Comparison of ENCODE assay signal across 29 cellular contexts in genomic region chr11:109680127-109680526, GRCh38.
DNase-seq lines count a peak whose midpoint lies in the region; ATAC-seq, FAIRE-seq and TF ChIP-seq lines count a peak whose summit lies in the region.
"Had no signal": no experiment of that assay in that cellular context is flagged by ENCODE, and none has a peak within 500 bp of the region (broad histone marks: within the 10 kb centered on the region; RNA-seq: fewer than 3 reads in every experiment).

No MANE protein-coding gene starts in this region.

- H2BK12ac ChIP-seq in mesenchymal stem cell (ENCODE audit: low read length in 2 of 2), result no peak overlapping the region

- H4K20me1 ChIP-seq in mammary epithelial cell (ENCODE audit: insufficient read depth, low read length), result no peaks in the 10 kb centered on the region

- H3K27ac ChIP-seq in mammary epithelial cell (ENCODE audit: insufficient read depth, low read depth, low read length) (no peak overlapping the region), mesenchymal stem cell (ENCODE audit: low read length, poor library complexity, severe bottlenecking) (no peak overlapping the region), pancreas (no peak overlapping the region)
- no peak overlapping the region for H3K27ac ChIP-seq in effector memory CD4-positive, alpha-beta T cell (ENCODE audit: insufficient read depth, low read length, poor library complexity, severe bottlenecking)
- H3K27ac ChIP-seq: colonic mucosa, left ventricle myocardium inferior, Peyer's patch, SJSA1, vagina had no signal

- H3K36me3 ChIP-seq in mammary epithelial cell (ENCODE audit: insufficient read depth, low read length) (no peaks in the 10 kb centered on the region), mesenchymal stem cell (ENCODE audit: control insufficient read depth in 1 of 2, insufficient read depth in 2 of 2, low read depth in 1 of 2, low read length in 2 of 2) (no peaks in the 10 kb centered on the region), pancreas (no peaks in the 10 kb centered on the region)
- H3K36me3 ChIP-seq in effector memory CD4-positive, alpha-beta T cell (ENCODE audit: control insufficient read depth, insufficient read depth, low read length), result no peaks in the 10 kb centered on the region
- H3K36me3 ChIP-seq: BE2C, colonic mucosa, left ventricle myocardium inferior, Peyer's patch, SJSA1, vagina had no signal

- TF ChIP-seq CTCF in mammary epithelial cell (conservative IDR thresholded peaks at IDR 0.05 in 1 of 2, IDR thresholded peaks at IDR 0.05 in 1 of 2; ENCODE audit: extremely low read depth in 1 of 2, insufficient read depth in 1 of 2, low read depth in 1 of 2, low read length in 2 of 2) (no peak), pancreas (IDR thresholded peaks at IDR 0.05) (no peak), foreskin fibroblast (IDR thresholded peaks at IDR 0.05; ENCODE audit: low read depth, low read length) (no peak)

- H3K4me1 ChIP-seq in mammary epithelial cell (ENCODE audit: insufficient read depth, low read length) (peaks cover 5% of the 10 kb centered on the region), mesenchymal stem cell (ENCODE audit: control insufficient read depth, insufficient read depth, low read depth, low read length) (no peaks in the 10 kb centered on the region), pancreas (no peaks in the 10 kb centered on the region)
- no peaks in the 10 kb centered on the region for H3K4me1 ChIP-seq in effector memory CD4-positive, alpha-beta T cell (ENCODE audit: control insufficient read depth, insufficient read depth, low read length, poor library complexity, severe bottlenecking)
- H3K4me1 ChIP-seq: BE2C, colonic mucosa, left ventricle myocardium inferior, Peyer's patch, SJSA1, vagina had no signal

- no peak overlapping the region for H3K4me2 ChIP-seq in mammary epithelial cell (ENCODE audit: insufficient read depth, low read depth, low read length)
- H3K4me2 ChIP-seq in mesenchymal stem cell (ENCODE audit: low read length, poor library complexity, severe bottlenecking), result no peak overlapping the region

- DNase-seq in EH (ENCODE audit: low read depth) (peak; percentile 8), NCI-H226 (peak; percentile 79), mammary epithelial cell (peak; percentile 46), mesenchymal stem cell (peak; percentile 14), pancreas (no peak), foreskin fibroblast (no peak), NCI-H774 (lab: John Stamatoyannopoulos, UW) (no peak)
- DNase-seq in effector memory CD4-positive, alpha-beta T cell, result no peak
- DNase-seq: activated CD4-positive, alpha-beta T cell treated with anti-CD3 and anti-CD28 coated beads, Interleukin-2, amount 50 U/mL, for 48 hours; activated naive CD4-positive, alpha-beta T cell treated with Interleukin-2 at 50 U/mL for 16 hours; BE2C; colonic mucosa; DMS153; effector CD8-positive, alpha-beta T cell; erythroblast; hypothalamus; immature natural killer cell; left ventricle myocardium inferior; naive B cell; NCI-H2171 treated with DMSO at 0.1 percent for 48 hours; NCI-H524 treated with DMSO at 0.1 percent for 48 hours; Peyer's patch; stimulated activated naive CD8-positive, alpha-beta T cell treated with anti-CD3 and anti-CD28 coated beads, Interleukin-15, Interleukin-2, amounts not matched to agents 100 U/mL and 50 U/mL, for 24 hours; T-helper 1 cell had no signal

- no peak overlapping the region for H3K9ac ChIP-seq in mammary epithelial cell (ENCODE audit: insufficient read depth, low read length)
- no peak overlapping the region for H3K9ac ChIP-seq in mesenchymal stem cell (ENCODE audit: low read length)

- H3K27me3 ChIP-seq in mammary epithelial cell (ENCODE audit: insufficient read depth, low read length) (no peaks in the 10 kb centered on the region), mesenchymal stem cell (ENCODE audit: control insufficient read depth in 1 of 2, insufficient read depth in 1 of 2, low read length in 2 of 2) (no peaks in the 10 kb centered on the region), pancreas (no peaks in the 10 kb centered on the region)
- no peaks in the 10 kb centered on the region for H3K27me3 ChIP-seq in effector memory CD4-positive, alpha-beta T cell (replicated peaks; ENCODE audit: control insufficient read depth, insufficient read depth, low read length, poor library complexity, severe bottlenecking)
- H3K27me3 ChIP-seq: BE2C, colonic mucosa, Peyer's patch, SJSA1, vagina had no signal

- CTCF ChIA-PET in mammary epithelial cell (lab: Charles Lee; ENCODE audit: low non-redundant PET), result no interaction called here

- no peak overlapping the region for H2BK120ac ChIP-seq in mesenchymal stem cell (ENCODE audit: low read depth, low read length)

- no TSS peak for BruUV-seq in mammary epithelial cell (replicated peaks; lab: Mats Ljungman, UMichigan)

- H3K23ac ChIP-seq in mesenchymal stem cell (ENCODE audit: low read length in 2 of 2), result no peak overlapping the region

- no peak overlapping the region for H2BK15ac ChIP-seq in mesenchymal stem cell (ENCODE audit: low read depth, poor library complexity, severe bottlenecking)

- H3K18ac ChIP-seq in mesenchymal stem cell (ENCODE audit: low read depth in 1 of 2, low read length in 2 of 2), result no peak overlapping the region

- H2AK5ac ChIP-seq in mesenchymal stem cell (ENCODE audit: low read length, severe bottlenecking), result no peak overlapping the region

- FAIRE-seq in pancreas (lab: Jason Lieb, UNC), result no peak
- FAIRE-seq: G401.6, TTC549 had no signal

- H3K79me1 ChIP-seq in mesenchymal stem cell (replicated peaks; ENCODE audit: low read length, poor library complexity, severe bottlenecking), result no peaks in the 10 kb centered on the region

- no peak overlapping the region for H4K91ac ChIP-seq in mesenchymal stem cell (ENCODE audit: low read length)

- H3K9me3 ChIP-seq in mammary epithelial cell (replicated peaks; ENCODE audit: insufficient read depth, low read length) (no peaks in the 10 kb centered on the region), mesenchymal stem cell (ENCODE audit: control insufficient read depth, low read length) (no peaks in the 10 kb centered on the region), pancreas (no peaks in the 10 kb centered on the region)
- H3K9me3 ChIP-seq in effector memory CD4-positive, alpha-beta T cell (ENCODE audit: control insufficient read depth, low read length), result no peaks in the 10 kb centered on the region
- H3K9me3 ChIP-seq: BE2C, colonic mucosa, left ventricle myocardium inferior, Peyer's patch, SJSA1, vagina had no signal

- no peak overlapping the region for H4K8ac ChIP-seq in mesenchymal stem cell (ENCODE audit: low read length)

- ATAC-seq in pancreas, result no peak
- ATAC-seq: activated CD4-positive, CD25-positive, alpha-beta regulatory T cell treated with anti-CD3 and anti-CD28 coated beads, Interleukin-2, amount 50 U/mL, for 24 hours; stimulated activated naive CD8-positive, alpha-beta T cell treated with anti-CD3 and anti-CD28 coated beads, Interleukin-15, Interleukin-2, amounts not matched to agents 100 U/mL and 50 U/mL, for 24 hours had no signal

- H3K4ac ChIP-seq in mesenchymal stem cell (ENCODE audit: low read depth in 1 of 2, low read length in 2 of 2), result no peak overlapping the region

- no peak overlapping the region for H3K4me3 ChIP-seq in mammary epithelial cell (replicated peaks in 1 of 3; ENCODE audit: insufficient read depth in 1 of 3, low read depth in 2 of 3, low read length in 3 of 3)
- H3K4me3 ChIP-seq in mesenchymal stem cell (ENCODE audit: insufficient read depth in 1 of 2, low read depth in 1 of 2, low read length in 2 of 2), result no peak overlapping the region
- no peak overlapping the region for H3K4me3 ChIP-seq in effector memory CD4-positive, alpha-beta T cell (ENCODE audit: insufficient read depth, low read depth, low read length, poor library complexity, severe bottlenecking)
- H3K4me3 ChIP-seq in pancreas, result no peak overlapping the region
- H3K4me3 ChIP-seq in foreskin fibroblast (ENCODE audit: low read depth in 1 of 2, low read length in 2 of 2), result no peak overlapping the region
- H3K4me3 ChIP-seq: colonic mucosa, left ventricle myocardium inferior, Peyer's patch, SJSA1, vagina had no signal

- no peak overlapping the region for H2BK5ac ChIP-seq in mesenchymal stem cell (ENCODE audit: low read depth, low read length, poor library complexity, severe bottlenecking)

- H3K79me2 ChIP-seq in mammary epithelial cell (ENCODE audit: insufficient read depth, low read length), result no peaks in the 10 kb centered on the region

- dilution Hi-C loops in mammary epithelial cell (cut with HindIII; ENCODE audit: low sequenced_read_pairs), result no loop called here

- intact Hi-C loops in mammary epithelial cell (cut with micrococcal nuclease) (no loop called here), pancreas (cut with DNase I) (no loop called here)

- in situ Hi-C loops in mammary epithelial cell (cut with MboI; ENCODE audit: low sequenced_read_pairs in 2 of 2), result no loop called here

- H3K14ac ChIP-seq in mesenchymal stem cell (ENCODE audit: low read length in 2 of 2), result no peak overlapping the region

- no peak overlapping the region for H2AFZ ChIP-seq in mammary epithelial cell (ENCODE audit: low read depth, low read length)
- no peak overlapping the region for H2AFZ ChIP-seq in mesenchymal stem cell (ENCODE audit: low read depth, low read length)

Comparison
In these comparisons a context has a peak if more than half of its experiments do, and no peak if none do; other contexts are left out.
1. DNase-seq: peak in EH (single experiment), NCI-H226 (single experiment), mammary epithelial cell (single experiment) and mesenchymal stem cell (single experiment); none in effector memory CD4-positive, alpha-beta T cell (0 of 3), pancreas (0 of 6), foreskin fibroblast (0 of 2) and NCI-H774 (single experiment).